16 cellular contexts compared by ENCODE assay signal in the genomic region with DNA sequence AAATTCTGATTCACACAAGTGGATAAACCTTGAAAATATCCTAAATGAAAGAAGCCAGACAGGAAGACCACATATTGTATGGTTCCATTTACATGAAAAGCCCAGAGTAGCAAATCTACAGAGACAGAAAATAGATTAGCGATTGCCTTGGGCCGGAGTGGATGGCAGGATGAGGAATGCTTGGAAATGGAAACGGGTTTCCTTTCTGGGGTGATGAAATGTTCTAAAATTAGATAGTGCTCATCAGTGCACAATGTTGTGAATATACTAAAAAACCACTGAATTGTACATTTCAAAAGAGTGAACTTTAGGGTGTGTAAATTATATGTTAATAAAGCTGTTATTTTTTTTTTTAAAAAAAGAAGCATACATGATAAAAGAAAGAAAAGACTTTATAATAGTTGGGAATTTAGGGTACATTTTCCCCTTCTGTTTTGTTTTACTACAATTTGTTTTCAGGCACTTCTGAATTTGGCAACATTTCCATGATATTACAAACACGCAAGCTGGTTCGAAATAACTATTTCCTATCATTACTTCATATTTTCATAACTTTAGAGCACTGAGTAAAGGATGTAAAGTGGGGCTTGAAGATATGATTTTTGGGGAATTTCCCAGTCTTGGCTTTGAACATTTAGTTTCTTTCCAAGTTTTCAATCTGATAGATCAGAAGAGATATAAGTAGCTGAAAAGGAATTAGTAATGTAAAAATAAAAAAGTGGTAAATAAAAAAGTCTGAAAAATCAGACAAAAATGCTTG. TPM values are rescaled to one million over a fixed set of nuclear protein-coding genes. Genes with fewer than 3 reads are reported as not detected.
A peak's percentile ranks its signal among the peaks of the same experiment; 100 is the strongest.
DNase-seq lines count a peak whose midpoint lies in the region; ATAC-seq and TF ChIP-seq lines count a peak whose summit lies in the region.
"Had no signal": no experiment of that assay in that cellular context is flagged by ENCODE, and none has a peak within 500 bp of the region (broad histone marks: within the 10 kb centered on the region; RNA-seq: fewer than 3 reads in every experiment).

No MANE protein-coding gene starts in this region.

- no peak overlapping the region for H3K4me3 ChIP-seq in choroid plexus epithelial cell (ENCODE audit: low read depth, low read length)
- no peak overlapping the region for H3K4me3 ChIP-seq in right atrium auricular region
- H3K4me3 ChIP-seq in stomach = no peak overlapping the region
- no peak overlapping the region for H3K4me3 ChIP-seq in A673 (ENCODE audit: low read depth, low read length, poor library complexity, severe bottlenecking)
- H3K4me3 ChIP-seq: vagina had no signal

- POLR2A ChIA-PET in A673 (lab: Charles Lee; ENCODE audit: low non-redundant PET) = no interaction called here

- intact Hi-C loops in stomach (cut with DNase I; ENCODE audit: low total_unique reads) = no loop called here
- intact Hi-C loops in A673 (cut with micrococcal nuclease; ENCODE audit: unreplicated experiment) = no loop called here

- H3K27me3 ChIP-seq in right atrium auricular region (no peaks in the 10 kb centered on the region), stomach (peaks cover 0 to 4% (median 0%) of the 10 kb centered on the region in 3 donors), A673 (replicated peaks; ENCODE audit: insufficient read depth, low read depth, low read length, poor library complexity) (no peaks in the 10 kb centered on the region)
- H3K27me3 ChIP-seq: vagina had no signal

- no peaks in the 10 kb centered on the region for H3K36me3 ChIP-seq in right atrium auricular region
- H3K36me3 ChIP-seq in stomach = no peaks in the 10 kb centered on the region
- H3K36me3 ChIP-seq in A673 (ENCODE audit: insufficient read depth, low read length, poor library complexity, severe bottlenecking) = no peaks in the 10 kb centered on the region
- H3K36me3 ChIP-seq: vagina had no signal

- H3K27ac ChIP-seq in right atrium auricular region = peak overlapping the region; percentile 23 to 54
- peak overlapping the region in 3 of 5 donors; percentile 2 to 47 (median 2) for H3K27ac ChIP-seq in stomach
- H3K27ac ChIP-seq in A673 (ENCODE audit: low read depth, low read length, poor library complexity, severe bottlenecking) = no peak overlapping the region
- H3K27ac ChIP-seq: epithelial cell of prostate, vagina had no signal

- BruUV-seq in A673 (replicated peaks; lab: Mats Ljungman, UMichigan) = no TSS peak

- H3K4me1 ChIP-seq in right atrium auricular region = peaks cover 0 to 8% of the 10 kb centered on the region in 2 donors
- H3K4me1 ChIP-seq in stomach = no peaks in the 10 kb centered on the region
- no peaks in the 10 kb centered on the region for H3K4me1 ChIP-seq in A673 (ENCODE audit: insufficient read depth, low read length, poor library complexity, severe bottlenecking)
- H3K4me1 ChIP-seq: vagina had no signal

- ATAC-seq in GM21825 (IDR thresholded peaks at IDR 0.05; ENCODE audit: unreplicated experiment) = no peak
- ATAC-seq in stimulated activated naive CD8-positive, alpha-beta T cell treated with anti-CD3 and anti-CD28 coated beads, Interleukin-15, Interleukin-2, amounts not matched to agents 100 U/mL and 50 U/mL, for 24 hours = no peak

- no peak for TF ChIP-seq EP300 in stomach (IDR thresholded peaks at IDR 0.05)

- 54 to 74% (median 70%) methylated on average over 5 of the region's 5 CpGs for whole genome bisulfite sequencing in stomach, 5 donors

- H3K9me3 ChIP-seq in right atrium auricular region = no peaks in the 10 kb centered on the region
- no peaks in the 10 kb centered on the region for H3K9me3 ChIP-seq in stomach
- H3K9me3 ChIP-seq in A673 (ENCODE audit: low read depth, low read length, poor library complexity, severe bottlenecking) = no peaks in the 10 kb centered on the region
- H3K9me3 ChIP-seq: vagina had no signal

- TF ChIP-seq CTCF in choroid plexus epithelial cell (conservative IDR thresholded peaks at IDR 0.05; ENCODE audit: low read depth, low read length) = no peak
- no peak for TF ChIP-seq CTCF in right atrium auricular region (IDR thresholded peaks at IDR 0.05)
- TF ChIP-seq CTCF in stomach (IDR thresholded peaks at IDR 0.05) = no peak
- no peak for TF ChIP-seq CTCF in A673 (conservative IDR thresholded peaks at IDR 0.05; ENCODE audit: low read depth, low read length)

- no peak for TF ChIP-seq POLR2A in stomach (IDR thresholded peaks at IDR 0.05)

- CTCF ChIA-PET in A673 (lab: Charles Lee) = no interaction called here

- peak; percentile 66 for DNase-seq in HCEC 1CT
- peak; percentile 30 for DNase-seq in choroid plexus epithelial cell (ENCODE audit: low read depth)
- no peak for DNase-seq in right atrium auricular region (ENCODE audit: low spot score)
- DNase-seq in stomach = no peak
- no peak for DNase-seq in A673 (ENCODE audit: low spot score)
- DNase-seq in stimulated activated naive CD8-positive, alpha-beta T cell treated with anti-CD3 and anti-CD28 coated beads, Interleukin-15, Interleukin-2, amounts not matched to agents 100 U/mL and 50 U/mL, for 24 hours = no peak
- no peak for DNase-seq in NAMALWA (ENCODE audit: low spot score)
- DNase-seq: activated CD4-positive, alpha-beta memory T cell treated with anti-CD3 and anti-CD28 coated beads, Interleukin-2, amount 10 ng/mL, durations not matched to agents 7 days and 5 days; activated effector memory CD4-positive, alpha-beta T cell treated with Interleukin-2 at 50 U/mL for 16 hours; NCI-H2029; NCI-H526 treated with DMSO at 0.1 percent for 48 hours; stimulated activated CD4-positive, alpha-beta T cell treated with anti-CD3 and anti-CD28 coated beads, Interleukin-2, amount 100 ng/mL, for 48 hours had no signal

RNA-seq across cellular contexts. Expression of a gene that starts 23.9 kb away (rescaled TPM):
- 10 to 100 TPM; 47.4 to 63.9 TPM for total RNA-seq in right atrium auricular region
- 10 to 100 TPM; 11.4 to 62.0 (median 43.0) TPM for total RNA-seq in stomach
- polyA plus RNA-seq in stomach = 10 to 100 TPM; 30.4 to 47.7 (median 41.7) TPM
- 99.6 and 101 TPM in 2 replicates for total RNA-seq in A673 (2021)

RNA-seq across cellular contexts. Expression of a gene that starts 24.1 kb away (rescaled TPM):
- 1 to 10 TPM; 7.4 to 8.3 TPM for total RNA-seq in right atrium auricular region
- total RNA-seq in stomach = 10 to 100 TPM in 3 of 5 donors, 1 to 10 TPM in 2; 5.4 to 40.8 (median 22.4) TPM
- 10 to 100 TPM in 2 of 3 donors, 1 to 10 TPM in 1; 9.8 to 29.8 (median 11.0) TPM for polyA plus RNA-seq in stomach
- 27.8 and 30.2 TPM in 2 replicates for total RNA-seq in A673 (2021)

RNA-seq across cellular contexts. Expression of a gene that starts 31.2 kb away (rescaled TPM):
- total RNA-seq in right atrium auricular region (10 to 100 TPM; 24.6 to 27.9 TPM), stomach (10 to 100 TPM in 3 of 5 donors, 1 to 10 TPM in 1, not detected in 1; 1.8 to 26.8 (median 22.9) TPM), A673 (2021) (55.1 and 62.3 TPM in 2 replicates)
- 10 to 100 TPM; 37.7 to 51.0 (median 39.7) TPM for polyA plus RNA-seq in stomach

RNA-seq across cellular contexts. Expression of a gene that starts 41.0 kb away (rescaled TPM):
- total RNA-seq in right atrium auricular region = 10 to 100 TPM; 12.8 to 16.8 TPM
- 10 to 100 TPM in 1 of 5 donors, 1 to 10 TPM in 4; 2.7 to 15.1 (median 8.1) TPM for total RNA-seq in stomach
- 10 to 100 TPM; 66.1 to 90.9 (median 80.2) TPM for polyA plus RNA-seq in stomach
- total RNA-seq in A673 (2021) = 5.6 and 7.6 TPM in 2 replicates

RNA-seq across cellular contexts. Expression of a gene that starts 44.5 kb away (rescaled TPM):
- 10 to 100 TPM; 25.0 to 74.1 TPM for total RNA-seq in right atrium auricular region
- total RNA-seq in stomach = 10 to 100 TPM in 4 of 5 donors, 1 to 10 TPM in 1; 8.5 to 99.8 (median 23.9) TPM
- polyA plus RNA-seq in stomach = 10 to 100 TPM; 17.0 to 45.6 (median 35.0) TPM
- 0.41 and 0.48 TPM in 2 replicates for total RNA-seq in A673 (2021)
- total RNA-seq: progenitor cell of endocrine pancreas had no signal

Comparison
In these comparisons a context has a peak if more than half of its experiments do, and no peak if none do; other contexts are left out.
1. DNase-seq: peak in HCEC 1CT (single experiment) and choroid plexus epithelial cell (single experiment); none in right atrium auricular region (single experiment), stomach (single experiment), A673 (single experiment), stimulated activated naive CD8-positive, alpha-beta T cell treated with anti-CD3 and anti-CD28 coated beads, Interleukin-15, Interleukin-2, amounts not matched to agents 100 U/mL and 50 U/mL, for 24 hours (single experiment) and NAMALWA (single experiment).